Comparison of ENCODE assay signal across 7 cellular contexts in the genomic region with DNA sequence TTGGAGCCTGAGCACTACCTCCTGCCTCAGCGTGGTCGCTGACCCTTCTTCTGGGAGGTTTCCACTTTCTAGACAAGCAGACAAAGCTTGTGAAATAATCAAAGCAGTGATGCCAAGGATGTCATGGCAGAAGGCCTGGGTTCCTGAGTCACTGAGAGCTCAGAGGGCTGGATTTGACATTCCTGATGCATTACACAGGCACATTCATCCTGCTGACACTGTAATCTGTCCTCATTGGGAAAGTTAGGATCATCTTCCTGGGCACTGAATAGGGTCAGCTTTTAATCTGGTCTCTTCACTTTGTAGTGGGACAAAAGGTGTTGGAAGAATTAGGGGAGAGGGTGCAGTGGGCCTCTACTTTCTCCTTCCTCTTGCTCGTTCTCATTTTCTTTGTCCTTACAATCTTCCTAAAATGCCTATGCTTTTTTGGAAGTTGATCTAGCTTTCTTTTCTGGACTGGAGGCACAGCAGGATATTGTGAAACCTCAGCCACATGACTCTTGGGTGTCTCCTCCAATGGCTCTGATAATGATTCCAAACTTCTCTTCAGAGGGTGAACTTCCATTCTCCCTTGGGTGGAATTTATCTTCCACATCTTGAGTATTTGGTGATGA. TPM values are rescaled to one million over a fixed set of nuclear protein-coding genes. Genes with fewer than 3 reads are reported as not detected.
A peak's percentile ranks its signal among the peaks of the same experiment; 100 is the strongest.
DNase-seq lines count a peak whose midpoint lies in the region; TF ChIP-seq lines count a peak whose summit lies in the region.

No MANE protein-coding gene starts in this region.

- peaks cover 0 to 34% (median 11%) of the 10 kb centered on the region in 4 donors for H3K4me1 ChIP-seq in stomach

- no peaks in the 10 kb centered on the region for H3K9me3 ChIP-seq in stomach

- TF ChIP-seq CTCF in stomach (IDR thresholded peaks at IDR 0.05) = no peak

- no peak overlapping the region for H3K4me3 ChIP-seq in stomach

- intact Hi-C loops in stomach (cut with DNase I; ENCODE audit: low total_unique reads) = no loop called here

- TF ChIP-seq EP300 in stomach (IDR thresholded peaks at IDR 0.05) = no peak

- 34 to 71% (median 63%) methylated on average over 3 of the region's 3 CpGs for WGBS in stomach, 5 donors

- peaks cover 0 to 5% (median 0%) of the 10 kb centered on the region in 4 donors for H3K36me3 ChIP-seq in stomach

- H3K27ac ChIP-seq in stomach = peak overlapping the region in 4 of 5 donors; percentile 66 to 83 (median 78)

- no peak for TF ChIP-seq POLR2A in stomach (IDR thresholded peaks at IDR 0.05)

- H3K27me3 ChIP-seq in stomach = no peaks in the 10 kb centered on the region

- DNase-seq in HT-29 (ENCODE audit: low spot score) = peak; percentile 19
- peak; percentile 95 for DNase-seq in astrocyte of the hippocampus (ENCODE audit: low read depth, low spot score)
- peak; percentile 41 for DNase-seq in iPS-NIHi7 (ENCODE audit: extremely low spot score)
- peak; percentile 34 for DNase-seq in stomach
- DNase-seq in stimulated activated CD4-positive, alpha-beta T cell treated with anti-CD3 and anti-CD28 coated beads, Interleukin-2, amount 100 ng/mL, for 48 hours = no peak
- DNase-seq in GDM1 (lab: John Stamatoyannopoulos, UW) = no peak
- no peak for DNase-seq in NCI-H187 (lab: John Stamatoyannopoulos, UW)

RNA-seq across cellular contexts. Expression of gene EEA1, which starts 29.6 kb away (rescaled TPM):
- 3.2 and 3.4 TPM in 2 replicates for total RNA-seq in HT-29 (2014; rRNA removed; shearing (Covaris generic))
- total RNA-seq in stomach = 10 to 100 TPM in 4 of 5 donors, 1 to 10 TPM in 1; 8.2 to 24.2 (median 17.4) TPM
- polyA plus RNA-seq in stomach = 1 to 10 TPM; 2.0 to 4.3 (median 3.6) TPM

Comparison
In these comparisons a context has a peak if more than half of its experiments do, and no peak if none do; other contexts are left out.
1. DNase-seq: peak in HT-29 (single experiment), astrocyte of the hippocampus (single experiment), iPS-NIHi7 (single experiment) and stomach (single experiment); none in stimulated activated CD4-positive, alpha-beta T cell treated with anti-CD3 and anti-CD28 coated beads, Interleukin-2, amount 100 ng/mL, for 48 hours (0 of 2), GDM1 (single experiment) and NCI-H187 (0 of 2).